In genomic region chr15:79505956-79506355, GRCh38 we compare ENCODE assay signal across 17 cellular contexts.
"Had no signal": no experiment of that assay in that cellular context is flagged by ENCODE, and none has a peak within 500 bp of the region (broad histone marks: within the 10 kb centered on the region; RNA-seq: fewer than 3 reads in every experiment).

No MANE protein-coding gene starts in this region.

- H3K27ac ChIP-seq: lower lobe of right lung, tibial nerve had no signal

- H3K9me3 ChIP-seq: lower lobe of right lung, tibial nerve had no signal

- H3K36me3 ChIP-seq: lower lobe of right lung, tibial nerve had no signal

- H3K4me1 ChIP-seq: lower lobe of right lung, tibial nerve had no signal

- H3K27me3 ChIP-seq: tibial nerve had no signal

- DNase-seq: activated CD4-positive, alpha-beta T cell treated with anti-CD3 and anti-CD28 coated beads for 4 hours; activated CD4-positive, alpha-beta T cell treated with anti-CD3 and anti-CD28 coated beads, Interleukin-2, amount 50 U/mL, for 48 hours; activated CD4-positive, CD25-positive, alpha-beta regulatory T cell; activated CD8-positive, alpha-beta memory T cell treated with anti-CD3 and anti-CD28 coated beads for 24 hours; activated effector memory CD4-positive, alpha-beta T cell treated with Interleukin-2 at 50 U/mL for 16 hours; activated naive CD4-positive, alpha-beta T cell treated with Interleukin-2 at 50 U/mL for 16 hours; anterior cingulate cortex; dermis blood vessel endothelial cell; effector CD4-positive, alpha-beta T cell; lower lobe of right lung; posterior cingulate gyrus; right cardiac atrium; stimulated activated CD4-positive, alpha-beta T cell treated with anti-CD3 and anti-CD28 coated beads, Interleukin-15, amount 100 ng/mL, for 24 hours; stimulated activated CD4-positive, alpha-beta T cell treated with anti-CD3 and anti-CD28 coated beads, Interleukin-2, amount 100 ng/mL, for 24 hours; stimulated activated naive CD4-positive, alpha-beta T cell treated with Interleukin-2 at 50 U/mL for 16 hours; T-helper 2 cell had no signal

- H3K4me3 ChIP-seq: lower lobe of right lung, tibial nerve had no signal
